ENCODE assay signal across 1 cellular context in genomic region chr20:45935416-45936046, GRCh38.
TF ChIP-seq lines count a peak whose summit lies in the region.

No MANE protein-coding gene starts in this region.

TF ChIP-seq in K562, 482 proteins besides CTCF, POLR2A, EP300 and RAD21 (continues in another document):
- TF ChIP-seq ZNF766 (CRISPR knock-in tag; conservative IDR thresholded peaks at IDR 0.05) (no peak), RFX5 (IDR thresholded peaks at IDR 0.05; ENCODE audit: low read depth, low read length) (no peak), ZNF134 (CRISPR knock-in tag; conservative IDR thresholded peaks at IDR 0.05) (no peak), DDX20 (tag; IDR thresholded peaks at IDR 0.05; ENCODE audit: low read depth) (no peak), PHF8 (IDR thresholded peaks at IDR 0.05; ENCODE audit: borderline replicate concordance, low read length) (no peak), CHD2 (IDR thresholded peaks at IDR 0.05; ENCODE audit: low read depth, low read length) (no peak), SMARCB1 (IDR thresholded peaks at IDR 0.05; ENCODE audit: insufficient read length, low read depth) (no peak), FOXK2 (conservative IDR thresholded peaks at IDR 0.05 in 1 of 2, IDR thresholded peaks at IDR 0.05 in 1 of 2; ENCODE audit: low read depth in 2 of 2) (peak in 1 of 2 experiments; percentile 86; a peak in 1 of 4 replicates), TEAD2 (tag; IDR thresholded peaks at IDR 0.05) (no peak), CCNT2 (IDR thresholded peaks at IDR 0.05; ENCODE audit: borderline replicate concordance, extremely low read depth, insufficient read length, low read depth, low read length) (no peak), TFAP4 (CRISPR knock-in tag; IDR thresholded peaks at IDR 0.05; ENCODE audit: borderline replicate concordance) (no peak), ZNF263 (CRISPR knock-in tag; IDR thresholded peaks at IDR 0.05; ENCODE audit: borderline replicate concordance) (no peak), CHD1 (IDR thresholded peaks at IDR 0.05; ENCODE audit: low read length) (no peak), FOXO4 (CRISPR knock-in tag; IDR thresholded peaks at IDR 0.05) (no peak), JUN (IDR thresholded peaks at IDR 0.05; ENCODE audit: borderline replicate concordance, low read depth, low read length) (0 out of 2 replicates have a peak, but pooled peaks have one; percentile 8), JUN (CRISPR knock-in tag; IDR thresholded peaks at IDR 0.05; ENCODE audit: borderline replicate concordance) (no peak; the same call in 1 of the 2 replicates), CBX8 (IDR thresholded peaks at IDR 0.05; ENCODE audit: borderline replicate concordance, extremely low read depth, low read depth, low read length, poor library complexity, severe bottlenecking) (no peak), HMG20A (CRISPR knock-in tag; conservative IDR thresholded peaks at IDR 0.05) (no peak), CREM (IDR thresholded peaks at IDR 0.05; ENCODE audit: low read depth) (peak; percentile 82), OTX1 (CRISPR knock-in tag; IDR thresholded peaks at IDR 0.05) (no peak; the same call in 1 of the 2 replicates), IFI16 (CRISPR knock-in tag; IDR thresholded peaks at IDR 0.05) (no peak), DPF2 (IDR thresholded peaks at IDR 0.05) (peak; percentile 90), PYGO2 (tag; IDR thresholded peaks at IDR 0.05) (no peak), CAMTA2 (CRISPR knock-in tag; conservative IDR thresholded peaks at IDR 0.05) (no peak), ID3 (CRISPR knock-in tag; IDR thresholded peaks at IDR 0.05) (no peak), ID3 (tag; IDR thresholded peaks at IDR 0.05) (peak; percentile 54; the same call in 1 of the 2 replicates), HDAC2 (IDR thresholded peaks at IDR 0.05) (no peak; the same call in 1 of the 2 replicates), BRF1 (IDR thresholded peaks at IDR 0.05; ENCODE audit: borderline replicate concordance, extremely low read depth, insufficient read length) (no peak), PRMT5 (CRISPR knock-in tag; IDR thresholded peaks at IDR 0.05) (no peak), ZNF79 (CRISPR knock-in tag; IDR thresholded peaks at IDR 0.05; ENCODE audit: low read depth) (no peak), MAFK (IDR thresholded peaks at IDR 0.05; ENCODE audit: low read length) (no peak), TBP (optimal IDR thresholded peaks at IDR 0.05; ENCODE audit: low read depth, low read length) (no peak), POLR2AphosphoS5 (IDR thresholded peaks at IDR 0.05; ENCODE audit: control insufficient read depth, insufficient read depth, low read depth, low read length) (no peak), ZBTB26 (CRISPR knock-in tag; IDR thresholded peaks at IDR 0.05) (no peak), GABPB1 (CRISPR knock-in tag; IDR thresholded peaks at IDR 0.05) (no peak), DIDO1 (tag; IDR thresholded peaks at IDR 0.05; ENCODE audit: low read depth) (no peak), ZNF644 (tag; IDR thresholded peaks at IDR 0.05; ENCODE audit: low read depth) (no peak), ZNF253 (CRISPR knock-in tag; conservative IDR thresholded peaks at IDR 0.05) (no peak), SAFB (IDR thresholded peaks at IDR 0.05; ENCODE audit: borderline replicate concordance, low read depth, low read length) (no peak), CHCHD3 (CRISPR knock-in tag; IDR thresholded peaks at IDR 0.05) (no peak), ZC3H8 (IDR thresholded peaks at IDR 0.05) (no peak), CEBPZ (IDR thresholded peaks at IDR 0.05; ENCODE audit: borderline replicate concordance, low read depth, low read length) (no peak), BRD9 (IDR thresholded peaks at IDR 0.05; ENCODE audit: low read depth, partially characterized antibody) (peak; percentile 30), RBM39 (optimal IDR thresholded peaks at IDR 0.05; ENCODE audit: low read depth, low read length) (no peak)
- TF ChIP-seq, protein P1, sequence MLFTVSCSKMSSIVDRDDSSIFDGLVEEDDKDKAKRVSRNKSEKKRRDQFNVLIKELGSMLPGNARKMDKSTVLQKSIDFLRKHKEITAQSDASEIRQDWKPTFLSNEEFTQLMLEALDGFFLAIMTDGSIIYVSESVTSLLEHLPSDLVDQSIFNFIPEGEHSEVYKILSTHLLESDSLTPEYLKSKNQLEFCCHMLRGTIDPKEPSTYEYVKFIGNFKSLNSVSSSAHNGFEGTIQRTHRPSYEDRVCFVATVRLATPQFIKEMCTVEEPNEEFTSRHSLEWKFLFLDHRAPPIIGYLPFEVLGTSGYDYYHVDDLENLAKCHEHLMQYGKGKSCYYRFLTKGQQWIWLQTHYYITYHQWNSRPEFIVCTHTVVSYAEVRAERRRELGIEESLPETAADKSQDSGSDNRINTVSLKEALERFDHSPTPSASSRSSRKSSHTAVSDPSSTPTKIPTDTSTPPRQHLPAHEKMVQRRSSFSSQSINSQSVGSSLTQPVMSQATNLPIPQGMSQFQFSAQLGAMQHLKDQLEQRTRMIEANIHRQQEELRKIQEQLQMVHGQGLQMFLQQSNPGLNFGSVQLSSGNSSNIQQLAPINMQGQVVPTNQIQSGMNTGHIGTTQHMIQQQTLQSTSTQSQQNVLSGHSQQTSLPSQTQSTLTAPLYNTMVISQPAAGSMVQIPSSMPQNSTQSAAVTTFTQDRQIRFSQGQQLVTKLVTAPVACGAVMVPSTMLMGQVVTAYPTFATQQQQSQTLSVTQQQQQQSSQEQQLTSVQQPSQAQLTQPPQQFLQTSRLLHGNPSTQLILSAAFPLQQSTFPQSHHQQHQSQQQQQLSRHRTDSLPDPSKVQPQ (CRISPR knock-in tag; IDR thresholded peaks at IDR 0.05; ENCODE audit: borderline replicate concordance) = no peak
- TF ChIP-seq, protein P2, sequence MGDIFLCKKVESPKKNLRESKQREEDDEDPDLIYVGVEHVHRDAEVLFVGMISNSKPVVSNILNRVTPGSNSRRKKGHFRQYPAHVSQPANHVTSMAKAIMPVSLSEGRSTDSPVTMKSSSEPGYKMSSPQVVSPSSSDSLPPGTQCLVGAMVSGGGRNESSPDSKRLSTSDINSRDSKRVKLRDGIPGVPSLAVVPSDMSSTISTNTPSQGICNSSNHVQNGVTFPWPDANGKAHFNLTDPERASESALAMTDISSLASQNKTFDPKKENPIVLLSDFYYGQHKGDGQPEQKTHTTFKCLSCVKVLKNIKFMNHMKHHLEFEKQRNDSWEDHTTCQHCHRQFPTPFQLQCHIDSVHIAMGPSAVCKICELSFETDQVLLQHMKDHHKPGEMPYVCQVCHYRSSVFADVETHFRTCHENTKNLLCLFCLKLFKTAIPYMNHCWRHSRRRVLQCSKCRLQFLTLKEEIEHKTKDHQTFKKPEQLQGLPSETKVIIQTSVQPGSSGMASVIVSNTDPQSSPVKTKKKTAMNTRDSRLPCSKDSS (IDR thresholded peaks at IDR 0.05; ENCODE audit: low read depth, partially characterized antibody) = no peak
- TF ChIP-seq, protein P3, sequence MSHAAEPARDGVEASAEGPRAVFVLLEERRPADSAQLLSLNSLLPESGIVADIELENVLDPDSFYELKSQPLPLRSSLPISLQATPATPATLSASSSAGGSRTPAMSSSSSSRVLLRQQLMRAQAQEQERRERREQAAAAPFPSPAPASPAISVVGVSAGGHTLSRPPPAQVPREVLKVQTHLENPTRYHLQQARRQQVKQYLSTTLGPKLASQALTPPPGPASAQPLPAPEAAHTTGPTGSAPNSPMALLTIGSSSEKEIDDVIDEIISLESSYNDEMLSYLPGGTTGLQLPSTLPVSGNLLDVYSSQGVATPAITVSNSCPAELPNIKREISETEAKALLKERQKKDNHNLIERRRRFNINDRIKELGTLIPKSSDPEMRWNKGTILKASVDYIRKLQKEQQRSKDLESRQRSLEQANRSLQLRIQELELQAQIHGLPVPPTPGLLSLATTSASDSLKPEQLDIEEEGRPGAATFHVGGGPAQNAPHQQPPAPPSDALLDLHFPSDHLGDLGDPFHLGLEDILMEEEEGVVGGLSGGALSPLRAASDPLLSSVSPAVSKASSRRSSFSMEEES (CRISPR knock-in tag; IDR thresholded peaks at IDR 0.05) = no peak
- TF ChIP-seq, protein P4, sequence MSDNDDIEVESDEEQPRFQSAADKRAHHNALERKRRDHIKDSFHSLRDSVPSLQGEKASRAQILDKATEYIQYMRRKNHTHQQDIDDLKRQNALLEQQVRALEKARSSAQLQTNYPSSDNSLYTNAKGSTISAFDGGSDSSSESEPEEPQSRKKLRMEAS (CRISPR knock-in tag; IDR thresholded peaks at IDR 0.05) = no peak
